Comparison of ENCODE assay signal across 8 cellular contexts in the genomic region with DNA sequence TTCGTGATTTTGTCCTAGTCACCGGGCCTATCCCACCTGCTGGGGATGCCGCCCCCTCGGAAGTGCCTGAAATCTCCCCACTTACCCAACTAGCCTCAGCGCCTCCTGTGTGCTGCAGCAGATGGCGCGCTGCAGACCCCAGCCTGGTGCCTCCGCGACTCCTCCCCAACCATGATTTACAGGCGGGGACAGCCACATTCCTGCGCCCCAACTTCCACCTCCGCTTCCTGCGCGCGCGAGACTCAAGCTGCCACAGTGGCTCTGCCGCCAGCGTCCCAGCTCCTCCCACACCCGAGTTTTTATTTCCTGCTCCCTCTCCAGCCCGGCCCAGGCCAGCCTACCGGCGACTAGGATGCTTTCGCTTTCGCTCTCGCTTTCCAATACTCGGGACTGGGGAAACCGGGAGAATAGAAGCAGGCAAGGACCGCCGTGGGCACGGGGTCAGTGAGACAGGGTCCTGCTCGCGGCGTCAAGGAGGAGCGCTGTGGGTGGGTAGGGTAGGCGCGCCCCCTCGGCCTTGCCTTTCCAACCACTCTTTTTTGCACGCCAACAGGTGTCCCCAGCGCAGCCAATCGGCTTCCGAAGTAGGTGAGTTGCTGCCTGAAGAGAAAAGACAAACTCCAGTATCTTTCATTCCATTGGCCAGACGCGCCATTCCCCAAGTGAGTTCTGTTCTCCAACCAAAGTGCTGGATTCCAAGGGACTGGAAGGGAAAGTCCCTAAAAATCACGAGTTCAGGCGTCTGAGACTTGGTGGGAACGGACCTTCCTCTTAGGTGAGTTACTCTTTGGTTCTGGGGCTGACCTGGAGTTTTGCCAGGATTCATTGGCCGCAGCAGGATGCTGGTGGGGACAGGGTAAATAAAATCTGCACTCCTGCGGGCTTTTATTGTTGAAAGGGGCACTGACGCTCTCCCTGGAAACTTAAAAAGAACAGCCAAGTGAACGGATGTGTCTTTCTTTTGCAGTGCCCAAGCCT. TPM values are rescaled to one million over a fixed set of nuclear protein-coding genes. Genes with fewer than 3 reads are reported as not detected.
A peak's percentile ranks its signal among the peaks of the same experiment; 100 is the strongest.
DNase-seq lines count a peak whose midpoint lies in the region; ATAC-seq and TF ChIP-seq lines count a peak whose summit lies in the region.

Gene FAM111A (plus strand): TSS at position 327 of the 978 bp plus-strand sequence. CDS start 6,017 bp downstream, outside the sequence.

- in situ Hi-C loops in SK-MEL-5 (cut with HindIII; ENCODE audit: low pct_unique_long_range_greater_than_20kb, low sequenced_read_pairs), result no loop called here

- H3K4me2 ChIP-seq in neuronal stem cell (ENCODE audit: insufficient read depth, low read length, poor library complexity, severe bottlenecking), result peak within 1 kb of the TSS; percentile 77

- H3K4me3 ChIP-seq in gastroesophageal sphincter (peak within 1 kb of the TSS; percentile 72 to 78), neuronal stem cell (ENCODE audit: low read length in 2 of 2) (peak within 1 kb of the TSS; percentile 57 to 88), subcutaneous abdominal adipose tissue (ENCODE audit: low read depth in 1 of 5, low read length in 5 of 5) (peak within 1 kb of the TSS; percentile 77 to 94 (median 91))

- H2BK12ac ChIP-seq in neuronal stem cell (ENCODE audit: low read length), result no peak within 1 kb of the TSS

- peak within 1 kb of the TSS; percentile 73 for H2BK15ac ChIP-seq in neuronal stem cell (ENCODE audit: low read length)

- H4K8ac ChIP-seq in neuronal stem cell (ENCODE audit: low read depth, low read length), result no peak within 1 kb of the TSS

- TF ChIP-seq POLR2A in gastroesophageal sphincter (IDR thresholded peaks at IDR 0.05), result peak; percentile 17 to 24

- H2AK5ac ChIP-seq in neuronal stem cell (ENCODE audit: low read depth, low read length), result no peak within 1 kb of the TSS

- TF ChIP-seq EP300 in gastroesophageal sphincter (IDR thresholded peaks at IDR 0.05), result no peak

- peak within 1 kb of the TSS; percentile 96 for H2AFZ ChIP-seq in neuronal stem cell (ENCODE audit: low read length)

- H2BK120ac ChIP-seq in neuronal stem cell (ENCODE audit: low read depth, low read length), result no peak within 1 kb of the TSS

- peak; percentile 65 for ATAC-seq in GM21737 (IDR thresholded peaks at IDR 0.05; ENCODE audit: unreplicated experiment)
- ATAC-seq in gastroesophageal sphincter, result peak; percentile 90

- peak within 1 kb of the TSS; percentile 93 for H3K18ac ChIP-seq in neuronal stem cell (ENCODE audit: low read length)

- DNase-seq in Daoy (ENCODE audit: low read depth) (peak; percentile 91), SK-MEL-5 (ENCODE audit: low read depth, low spot score) (peak; percentile 89), neuronal stem cell (ENCODE audit: low spot score) (peak; percentile 57)
- peak; percentile 82 for DNase-seq in activated naive CD4-positive, alpha-beta T cell treated with Interleukin-2 at 50 U/mL for 16 hours

- H3K36me3 ChIP-seq in KOPT-K1 (ENCODE audit: insufficient read depth, low read length) (peaks cover 28% of the 10 kb centered on the region), gastroesophageal sphincter (peaks cover 0 to 5% of the 10 kb centered on the region in 2 donors), neuronal stem cell (replicated peaks in 1 of 2; ENCODE audit: control insufficient read depth in 2 of 2, insufficient read depth in 2 of 2, low read length in 2 of 2) (peaks cover 0 to 12% of the 10 kb centered on the region in 2 donors), subcutaneous abdominal adipose tissue (ENCODE audit: control insufficient read depth in 5 of 5, insufficient read depth in 5 of 5, low read length in 5 of 5) (peaks cover 0 to 2% (median 0%) of the 10 kb centered on the region in 5 donors)

- peak within 1 kb of the TSS; percentile 97 for H3K27ac ChIP-seq in KOPT-K1 (ENCODE audit: low read depth, low read length, poor library complexity, severe bottlenecking)
- peak within 1 kb of the TSS; percentile 53 to 93 (median 89) for H3K27ac ChIP-seq in gastroesophageal sphincter
- peak within 1 kb of the TSS; percentile 44 for H3K27ac ChIP-seq in neuronal stem cell (replicated peaks; ENCODE audit: low read length)
- H3K27ac ChIP-seq in subcutaneous abdominal adipose tissue (ENCODE audit: low read depth, low read length), result peak within 1 kb of the TSS; percentile 92

- H3K4me1 ChIP-seq in gastroesophageal sphincter (peaks cover 0 to 32% (median 4%) of the 10 kb centered on the region in 3 donors), neuronal stem cell (ENCODE audit: control insufficient read depth in 2 of 2, insufficient read depth in 1 of 2, low read depth in 1 of 2, low read length in 2 of 2) (peaks cover 4 to 5% of the 10 kb centered on the region in 2 donors), subcutaneous abdominal adipose tissue (ENCODE audit: control insufficient read depth in 5 of 5, insufficient read depth in 5 of 5, low read length in 5 of 5) (peaks cover 0 to 43% (median 40%) of the 10 kb centered on the region in 5 donors)

- H3K79me1 ChIP-seq in neuronal stem cell (ENCODE audit: low read depth, low read length), result no peaks in the 10 kb centered on the region

- 0 to 1% methylated on average over 6 to 37 of the region's 50 CpGs for WGBS in gastroesophageal sphincter (ENCODE audit: low coverage in 1 of 2), 2 donors
- no CpG with 5 or more reads among the region's 50 CpGs for WGBS in neuronal stem cell (ENCODE audit: extremely low coverage in 2 of 2, insufficient read length in 2 of 2, insufficient replicate concordance in 1 of 2), 2 donors

- peak within 1 kb of the TSS; percentile 57 for H2BK5ac ChIP-seq in neuronal stem cell (ENCODE audit: low read length)

- no peaks in the 10 kb centered on the region for H3K27me3 ChIP-seq in gastroesophageal sphincter
- peaks cover 0 to 9% (median 0%) of the 10 kb centered on the region in 3 experiments for H3K27me3 ChIP-seq in neuronal stem cell (ENCODE audit: control insufficient read depth in 3 of 3, insufficient read depth in 3 of 3, low read depth in 1 of 3, low read length in 3 of 3)
- no peaks in the 10 kb centered on the region for H3K27me3 ChIP-seq in subcutaneous abdominal adipose tissue (ENCODE audit: control insufficient read depth in 5 of 5, insufficient read depth in 4 of 5, low read length in 5 of 5)

- peak within 1 kb of the TSS; percentile 22 for H4K91ac ChIP-seq in neuronal stem cell (ENCODE audit: low read depth, low read length, poor library complexity)

- H3K9ac ChIP-seq in neuronal stem cell (ENCODE audit: low read depth, low read length, poor library complexity) (peak within 1 kb of the TSS; percentile 64), subcutaneous abdominal adipose tissue (ENCODE audit: low read length in 5 of 5) (peak within 1 kb of the TSS; percentile 53 to 97 (median 75))

- H3K23ac ChIP-seq in neuronal stem cell (ENCODE audit: low read depth, low read length, poor library complexity), result peak within 1 kb of the TSS; percentile 61

- H3K4ac ChIP-seq in neuronal stem cell (ENCODE audit: low read length), result no peak within 1 kb of the TSS

- H3K14ac ChIP-seq in neuronal stem cell (ENCODE audit: low read length), result no peak within 1 kb of the TSS

- H3K9me3 ChIP-seq in KOPT-K1 (ENCODE audit: insufficient read depth, low read length, poor library complexity, severe bottlenecking) (no peaks in the 10 kb centered on the region), gastroesophageal sphincter (no peaks in the 10 kb centered on the region), neuronal stem cell (replicated peaks in 1 of 2; ENCODE audit: control insufficient read depth in 2 of 2, insufficient read depth in 1 of 2, low read depth in 1 of 2, low read length in 2 of 2) (no peaks in the 10 kb centered on the region), subcutaneous abdominal adipose tissue (ENCODE audit: control insufficient read depth in 5 of 5, low read length in 5 of 5) (no peaks in the 10 kb centered on the region)

- peak in 2 of 4 experiments; percentile 10 to 45 for TF ChIP-seq CTCF in gastroesophageal sphincter (IDR thresholded peaks at IDR 0.05)

RNA-seq across cellular contexts. Expression of gene FAM111A, which starts in this region (rescaled TPM):
- 62.6 and 66.0 TPM in 2 replicates for total RNA-seq in Daoy (2014; rRNA removed; shearing (Covaris generic))
- total RNA-seq in SK-MEL-5 (2014; rRNA removed; shearing (Covaris generic)), result 30.6 and 31.1 TPM in 2 replicates
- polyA plus RNA-seq in SK-MEL-5 (2015; cell fraction: cytosol; rRNA removed), result 19.7 and 21.6 TPM in 2 replicates
- polyA plus RNA-seq in SK-MEL-5 (2015; cell fraction: nucleus; rRNA removed), result 92.1 and 104 TPM in 2 replicates
- 10 to 100 TPM; 12.8 to 49.2 (median 22.7) TPM for total RNA-seq in gastroesophageal sphincter
- polyA plus RNA-seq in neuronal stem cell (2013, experiment 1 of 2), result 16.9 TPM
- polyA plus RNA-seq in neuronal stem cell (2013, experiment 2 of 2), result 17.1 TPM

Comparison
In these comparisons a context has a peak if more than half of its experiments do, and no peak if none do; other contexts are left out.
1. Peak in every context shown above with its lines: DNase-seq, ATAC-seq, H3K4me3 ChIP-seq and H3K27ac ChIP-seq.
2. H3K27ac ChIP-seq: peak in every context shown above with its lines; median percentile 97 in KOPT-K1; 92 in subcutaneous abdominal adipose tissue; 89 in gastroesophageal sphincter; 44 in neuronal stem cell.